In the genomic region with DNA sequence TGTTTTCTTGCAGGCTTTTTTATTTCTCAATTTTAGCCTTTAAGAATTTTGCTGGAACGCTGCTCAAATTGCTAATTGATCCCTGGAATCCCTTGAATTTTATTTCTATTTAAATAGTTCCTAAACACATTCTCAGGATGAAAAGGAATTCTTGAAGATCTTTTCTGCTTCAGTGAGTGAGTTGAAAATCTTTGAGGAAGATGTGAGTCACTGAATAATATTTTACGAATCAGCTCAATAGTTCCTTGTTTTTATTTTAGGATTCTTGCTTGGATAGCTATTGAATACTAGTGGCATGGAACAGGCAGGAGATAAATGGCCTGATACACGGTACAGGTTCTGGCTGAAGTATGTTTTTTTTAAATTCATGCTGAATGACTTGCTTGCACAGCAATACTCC, we compare ENCODE assay signal across 20 cellular contexts.
DNase-seq lines count a peak whose midpoint lies in the region; ATAC-seq and TF ChIP-seq lines count a peak whose summit lies in the region.
"Had no signal": no experiment of that assay in that cellular context is flagged by ENCODE, and none has a peak within 500 bp of the region (broad histone marks: within the 10 kb centered on the region; RNA-seq: fewer than 3 reads in every experiment).

No MANE protein-coding gene starts in this region.

- H3K4me3 Mint-ChIP-seq in stimulated activated effector memory CD8-positive, alpha-beta T cell treated with anti-CD3 and anti-CD28 coated beads, Interleukin-12 subunit alpha, Interleukin-12 subunit beta, amount 100 ng/mL, for 72 hours, result no peak overlapping the region
- H3K4me3 Mint-ChIP-seq: B cell, HFFc6 had no signal

- H3K9ac ChIP-seq in SK-N-MC (ENCODE audit: insufficient read length), result no peak overlapping the region
- no peak overlapping the region for H3K9ac ChIP-seq in parathyroid adenoma

- H3K27me3 ChIP-seq in kidney epithelial cell (ENCODE audit: control insufficient read depth, insufficient read depth, low read length), result no peaks in the 10 kb centered on the region
- no peaks in the 10 kb centered on the region for H3K27me3 ChIP-seq in parathyroid adenoma (ENCODE audit: control insufficient read depth, insufficient read depth, low read length)
- H3K27me3 ChIP-seq in ascending aorta, result no peaks in the 10 kb centered on the region

- no peak overlapping the region for H2AFZ ChIP-seq in parathyroid adenoma

- peaks cover 2% of the 10 kb centered on the region for H3K9me3 Mint-ChIP-seq in stimulated activated effector memory CD8-positive, alpha-beta T cell treated with anti-CD3 and anti-CD28 coated beads, Interleukin-12 subunit alpha, Interleukin-12 subunit beta, amount 100 ng/mL, for 72 hours
- H3K9me3 Mint-ChIP-seq: HFFc6 had no signal

- H3K4me3 ChIP-seq in SK-N-MC, result peak overlapping the region; percentile 59
- H3K4me3 ChIP-seq in kidney epithelial cell (ENCODE audit: low read depth, low read length), result no peak overlapping the region
- H3K4me3 ChIP-seq in parathyroid adenoma (ENCODE audit: low read depth, low read length), result no peak overlapping the region
- H3K4me3 ChIP-seq in ascending aorta, result no peak overlapping the region
- H3K4me3 ChIP-seq: SJCRH30 had no signal

- no peak overlapping the region for H3K27ac Mint-ChIP-seq in stimulated activated effector memory CD8-positive, alpha-beta T cell treated with anti-CD3 and anti-CD28 coated beads, Interleukin-12 subunit alpha, Interleukin-12 subunit beta, amount 100 ng/mL, for 72 hours
- H3K27ac Mint-ChIP-seq: B cell, HFFc6 had no signal

- in situ Hi-C loops in ACHN (cut with HindIII; ENCODE audit: low pct_ligation_motif_present, low pct_unique_long_range_greater_than_20kb, low sequenced_read_pairs), result no loop called here

- no peaks in the 10 kb centered on the region for H3K36me3 Mint-ChIP-seq in stimulated activated effector memory CD8-positive, alpha-beta T cell treated with anti-CD3 and anti-CD28 coated beads, Interleukin-12 subunit alpha, Interleukin-12 subunit beta, amount 100 ng/mL, for 72 hours

- POLR2A ChIA-PET in HEK293T (lab: Yijun Ruan, JAX), result interaction anchor here (1.0 kb wide), 1 partner anchor 195 kb away, joined by 3 read pairs; no protein-coding TSS in a partner anchor

- no peaks in the 10 kb centered on the region for H3K9me3 ChIP-seq in SK-N-MC (ENCODE audit: low read depth, low read length)
- H3K9me3 ChIP-seq in parathyroid adenoma (ENCODE audit: control insufficient read depth, low read length), result no peaks in the 10 kb centered on the region
- H3K9me3 ChIP-seq in ascending aorta, result no peaks in the 10 kb centered on the region
- H3K9me3 ChIP-seq: SJCRH30 had no signal

- DNase-seq in ACHN, result peak; percentile 45
- DNase-seq in SK-N-MC (ENCODE audit: low read depth, low spot score), result no peak
- DNase-seq in kidney epithelial cell (ENCODE audit: low read depth), result peak; percentile 34
- DNase-seq in HEK293T (ENCODE audit: extremely low spot score), result no peak
- no peak for DNase-seq in ascending aorta (ENCODE audit: low spot score in 2 of 2)
- DNase-seq in stimulated activated effector memory CD8-positive, alpha-beta T cell treated with anti-CD3 and anti-CD28 coated beads, Interleukin-12 subunit alpha, Interleukin-12 subunit beta, amount 100 ng/mL, for 72 hours (ENCODE audit: low spot score in 2 of 2), result no peak
- DNase-seq: DMS79, H7, HFFc6, KBM-7, NCI-H1092 treated with DMSO at 0.1 percent for 48 hours, NCI-H1436 treated with DMSO at 0.1 percent for 48 hours, NCI-H1930, NCI-H345, NCI-H524, SJCRH30 had no signal

- no peaks in the 10 kb centered on the region for H3K79me2 ChIP-seq in parathyroid adenoma

- TF ChIP-seq CTCF in kidney epithelial cell (IDR thresholded peaks at IDR 0.05; ENCODE audit: insufficient read depth, low read length, poor library complexity, severe bottlenecking) (no peak), parathyroid adenoma (IDR thresholded peaks at IDR 0.05) (no peak), ascending aorta (IDR thresholded peaks at IDR 0.05) (no peak)

- H3K4me1 Mint-ChIP-seq in stimulated activated effector memory CD8-positive, alpha-beta T cell treated with anti-CD3 and anti-CD28 coated beads, Interleukin-12 subunit alpha, Interleukin-12 subunit beta, amount 100 ng/mL, for 72 hours, result no peaks in the 10 kb centered on the region
- H3K4me1 Mint-ChIP-seq: B cell had no signal

- ATAC-seq in stimulated activated effector memory CD8-positive, alpha-beta T cell treated with anti-CD3 and anti-CD28 coated beads, Interleukin-12 subunit alpha, Interleukin-12 subunit beta, amount 100 ng/mL, for 72 hours, result no peak
- no peak for ATAC-seq in HG03342 (IDR thresholded peaks at IDR 0.05; ENCODE audit: unreplicated experiment)

- CTCF ChIA-PET in HEK293T (lab: Yijun Ruan, JAX), result interaction anchor here (0.6 to 0.7 kb wide), 2 partner anchors 8 to 415 kb away, joined by 3 read pairs; no protein-coding TSS in a partner anchor

- intact Hi-C loops in ascending aorta (cut with DNase I), result no loop called here

- H3K4me1 ChIP-seq in parathyroid adenoma, result peaks cover 2% of the 10 kb centered on the region
- no peaks in the 10 kb centered on the region for H3K4me1 ChIP-seq in ascending aorta
- H3K4me1 ChIP-seq: SJCRH30 had no signal

- peak overlapping the region; percentile 21 for H3K4me2 ChIP-seq in parathyroid adenoma (ENCODE audit: low read length)

- H3K27ac ChIP-seq in SK-N-MC (peak overlapping the region; percentile 39; the same call in 1 of the 2 replicates), parathyroid adenoma (no peak overlapping the region), ascending aorta (no peak overlapping the region)
- H3K27ac ChIP-seq: HL-60, SJCRH30 had no signal

- H3K36me3 ChIP-seq in SK-N-MC (ENCODE audit: insufficient read depth, low read length), result peaks cover 6% of the 10 kb centered on the region; the same call in 1 of the 2 replicates
- no peaks in the 10 kb centered on the region for H3K36me3 ChIP-seq in kidney epithelial cell (ENCODE audit: control insufficient read depth, insufficient read depth, low read length)
- H3K36me3 ChIP-seq in parathyroid adenoma (ENCODE audit: control insufficient read depth, insufficient read depth, low read length), result no peaks in the 10 kb centered on the region
- H3K36me3 ChIP-seq in ascending aorta, result no peaks in the 10 kb centered on the region
- H3K36me3 ChIP-seq: SJCRH30 had no signal

TF ChIP-seq in HEK293T, 16 proteins besides CTCF, POLR2A, EP300 and RAD21:
- no peak for TF ChIP-seq LEF1 (IDR thresholded peaks at IDR 0.05; ENCODE audit: borderline replicate concordance)
- TF ChIP-seq NFRKB (IDR thresholded peaks at IDR 0.05), result no peak
- no peak for TF ChIP-seq FOXA1 (IDR thresholded peaks at IDR 0.05)

Comparison
In these comparisons a context has a peak if more than half of its experiments do, and no peak if none do; other contexts are left out.
1. DNase-seq: peak in ACHN (single experiment) and kidney epithelial cell (single experiment); none in SK-N-MC (single experiment), HEK293T (single experiment), ascending aorta (0 of 2) and stimulated activated effector memory CD8-positive, alpha-beta T cell treated with anti-CD3 and anti-CD28 coated beads, Interleukin-12 subunit alpha, Interleukin-12 subunit beta, amount 100 ng/mL, for 72 hours (0 of 2).